In the genomic region with DNA sequence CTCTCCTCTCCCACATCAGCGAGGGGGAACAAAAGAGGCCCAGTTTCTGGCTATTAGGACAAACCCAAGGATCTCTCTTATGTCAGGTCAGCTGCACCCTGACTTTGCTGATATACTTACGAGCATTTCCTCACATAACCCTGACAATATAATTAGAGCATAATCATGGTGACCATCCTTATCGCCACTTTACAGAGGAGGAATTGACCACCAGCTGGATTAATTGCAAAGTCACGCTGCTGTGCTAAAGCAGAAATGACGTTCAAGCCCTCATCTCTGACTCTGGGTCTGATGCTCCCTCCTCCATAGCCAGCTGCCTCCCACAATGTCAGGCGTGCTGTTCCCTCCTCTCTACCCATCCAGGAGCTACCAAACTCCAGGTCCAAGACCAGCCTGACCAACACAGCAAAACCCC, we compare ENCODE assay signal across 24 cellular contexts. TPM values are rescaled to one million over a fixed set of nuclear protein-coding genes. Genes with fewer than 3 reads are reported as not detected.
"Had no signal": no experiment of that assay in that cellular context is flagged by ENCODE, and none has a peak within 500 bp of the region (broad histone marks: within the 10 kb centered on the region; RNA-seq: fewer than 3 reads in every experiment).

No MANE protein-coding gene starts in this region.

- H3K36me3 ChIP-seq: ascending aorta had no signal

- H3K27ac ChIP-seq: ascending aorta, body of pancreas, PC-9 had no signal

- H3K4me3 ChIP-seq: ascending aorta, body of pancreas, PC-9 had no signal

- H3K9me3 ChIP-seq: ascending aorta, body of pancreas had no signal

- H3K4me2 ChIP-seq: PC-9 had no signal

- H3K27me3 ChIP-seq: ascending aorta, body of pancreas had no signal

- DNase-seq: activated CD4-positive, alpha-beta T cell treated with anti-CD3 and anti-CD28 coated beads for 4 hours; activated CD8-positive, alpha-beta memory T cell treated with anti-CD3 and anti-CD28 coated beads, Interleukin-2, amount 50 U/mL, for 4 hours; activated CD8-positive, alpha-beta T cell treated with anti-CD3 and anti-CD28 coated beads for 36 hours; activated naive CD4-positive, alpha-beta T cell; activated naive CD8-positive, alpha-beta T cell treated with anti-CD3 and anti-CD28 coated beads, Interleukin-2, amount 50 U/mL, for 24 hours; activated T-cell treated with anti-CD3 and anti-CD28 coated beads, Interleukin-2, amount 50 U/mL, for 72 hours; amniotic stem cell; body of pancreas; Kasumi-1; KBM-7; NCI-H1048; NCI-H1930; NCI-H2171; NCI-H510A treated with DMSO at 0.1 percent for 48 hours; NCI-H69; NK-92 treated with Interleukin-12 subunit alpha and Interleukin-12 subunit beta, amount 100 ng/mL, for 24 hours; PC-9; SIG-M5; T-helper 17 cell; T-helper 9 cell had no signal

- H2AFZ ChIP-seq: PC-9 had no signal

- H3K4me1 ChIP-seq: body of pancreas had no signal

RNA-seq across cellular contexts. Expression of gene TRARG1, which starts 42.6 kb away (rescaled TPM):
- total RNA-seq: activated CD8-positive, alpha-beta T cell treated with anti-CD3 and anti-CD28 coated beads for 36 hours; activated T-helper 2 cell treated with anti-CD3 and anti-CD28 coated beads, Interferon-gamma antibody, Interleukin-2, Interleukin-4, amounts not matched to agents 10 μg/mL and 5 μg/mL and 100 μg/mL, durations not matched to agents 14 hours and 24 hours and 36 hours; bronchial epithelial cell; PC-9; T-helper 17 cell had no signal

RNA-seq across cellular contexts. Expression of gene BHLHA9, which starts 51.8 kb away (rescaled TPM):
- total RNA-seq: activated CD8-positive, alpha-beta T cell treated with anti-CD3 and anti-CD28 coated beads for 36 hours; activated naive CD4-positive, alpha-beta T cell treated with anti-CD3 and anti-CD28 coated beads, Interleukin-2, amount 50 U/mL, for 72 hours; activated T-cell treated with anti-CD3 and anti-CD28 coated beads, Interleukin-2, amount 50 U/mL, for 72 hours; activated T-helper 2 cell treated with anti-CD3 and anti-CD28 coated beads, Interferon-gamma antibody, Interleukin-2, Interleukin-4, amounts not matched to agents 10 μg/mL and 5 μg/mL and 100 μg/mL, durations not matched to agents 14 hours and 24 hours and 36 hours; ascending aorta; body of pancreas; bronchial epithelial cell; PC-9; T-helper 17 cell had no signal
